In genomic region chrX:618761-619450, GRCh38 we compare ENCODE assay signal across 24 cellular contexts. TPM values are rescaled to one million over a fixed set of nuclear protein-coding genes. Genes with fewer than 3 reads are reported as not detected.
DNase-seq lines count a peak whose midpoint lies in the region; ATAC-seq and TF ChIP-seq lines count a peak whose summit lies in the region.
"Had no signal": no experiment of that assay in that cellular context is flagged by ENCODE, and none has a peak within 500 bp of the region (broad histone marks: within the 10 kb centered on the region; RNA-seq: fewer than 3 reads in every experiment).

No MANE protein-coding gene starts in this region.

- 15 to 51% (median 16%) methylated on average over 4 to 54 of the region's 54 CpGs for WGBS in spleen, 5 donors

- no peak for TF ChIP-seq POLR2A in spleen (IDR thresholded peaks at IDR 0.05)

- peaks cover 62% of the 10 kb centered on the region for H3K27me3 Mint-ChIP-seq in stimulated activated naive CD8-positive, alpha-beta T cell treated with anti-CD3 and anti-CD28 coated beads, Interleukin-15, amount 100 ng/mL, for 72 hours
- H3K27me3 Mint-ChIP-seq in glutamatergic neuron (ENCODE audit: unreplicated experiment): peaks cover 42% of the 10 kb centered on the region
- peaks cover 96% of the 10 kb centered on the region for H3K27me3 Mint-ChIP-seq in nephron progenitor cell (ENCODE audit: low read depth, poor library complexity)
- H3K27me3 Mint-ChIP-seq in CD4-positive, alpha-beta T cell: peaks cover 58% of the 10 kb centered on the region

- H3K27ac Mint-ChIP-seq in stimulated activated naive CD8-positive, alpha-beta T cell treated with anti-CD3 and anti-CD28 coated beads, Interleukin-15, amount 100 ng/mL, for 72 hours: no peak overlapping the region
- no peak overlapping the region for H3K27ac Mint-ChIP-seq in glutamatergic neuron (ENCODE audit: unreplicated experiment)
- no peak overlapping the region for H3K27ac Mint-ChIP-seq in nephron progenitor cell
- no peak overlapping the region for H3K27ac Mint-ChIP-seq in CD4-positive, alpha-beta T cell
- H3K27ac Mint-ChIP-seq: CD4-positive, CD25-positive, alpha-beta regulatory T cell had no signal

- peaks cover 13% of the 10 kb centered on the region for H3K4me1 Mint-ChIP-seq in stimulated activated naive CD8-positive, alpha-beta T cell treated with anti-CD3 and anti-CD28 coated beads, Interleukin-15, amount 100 ng/mL, for 72 hours
- H3K4me1 Mint-ChIP-seq in glutamatergic neuron (ENCODE audit: low read depth, unreplicated experiment) (peaks cover 26% of the 10 kb centered on the region), nephron progenitor cell (peaks cover 18% of the 10 kb centered on the region)
- peaks cover 6% of the 10 kb centered on the region for H3K4me1 Mint-ChIP-seq in CD4-positive, alpha-beta T cell (ENCODE audit: low read depth)

- ATAC-seq in stimulated activated naive CD8-positive, alpha-beta T cell treated with anti-CD3 and anti-CD28 coated beads, Interleukin-15, amount 100 ng/mL, for 72 hours: peak; percentile 29
- ATAC-seq in stimulated activated naive CD8-positive, alpha-beta T cell treated with anti-CD3 and anti-CD28 coated beads, Interleukin-15, Interleukin-2, amounts not matched to agents 100 U/mL and 50 U/mL, for 24 hours: no peak
- no peak for ATAC-seq in CD4-positive, alpha-beta T cell (ENCODE audit: poor library complexity)
- ATAC-seq: GM12878, PC-3 had no signal

- H3K4me1 ChIP-seq in spleen: peaks cover 0 to 7% (median 3%) of the 10 kb centered on the region in 6 donors

- DNase-seq in stimulated activated naive CD8-positive, alpha-beta T cell treated with anti-CD3 and anti-CD28 coated beads, Interleukin-15, amount 100 ng/mL, for 72 hours: no peak
- DNase-seq in stimulated activated naive CD8-positive, alpha-beta T cell treated with anti-CD3 and anti-CD28 coated beads, Interleukin-15, Interleukin-2, amounts not matched to agents 100 U/mL and 50 U/mL, for 24 hours: no peak
- DNase-seq in glutamatergic neuron (peak; percentile 65), mucosa of gallbladder (ENCODE audit: low spot score) (peak; percentile 8), hippocampal formation (lab: John Stamatoyannopoulos, UW) (no peak), spleen (no peak), nephron progenitor cell (no peak)
- DNase-seq in CD4-positive, alpha-beta T cell: no peak
- DNase-seq: 8988T; Calu3; CD4-positive, CD25-positive, alpha-beta regulatory T cell; GF-D8; GOT3; KG1; MV-4-11; NCI-H187; NCI-H2107; NCI-H510A treated with DMSO at 0.1 percent for 48 hours; NCI-H774; PC-3; RPMI8226; SHP77 treated with DMSO at 0.1 percent for 48 hours had no signal

- intact Hi-C loops in spleen (cut with DNase I; ENCODE audit: low total_unique reads): no loop called here
- intact Hi-C loops in CD4-positive, alpha-beta T cell (cut with DNase I, micrococcal nuclease): no loop called here

- H3K9me3 ChIP-seq in spleen: no peaks in the 10 kb centered on the region
- no peaks in the 10 kb centered on the region for H3K9me3 ChIP-seq in CD4-positive, alpha-beta T cell (ENCODE audit: control insufficient read depth, low read length)

- H3K9me3 Mint-ChIP-seq in stimulated activated naive CD8-positive, alpha-beta T cell treated with anti-CD3 and anti-CD28 coated beads, Interleukin-15, amount 100 ng/mL, for 72 hours: peaks cover 0 to 7% of the 10 kb centered on the region in 2 donors
- H3K9me3 Mint-ChIP-seq in glutamatergic neuron (ENCODE audit: unreplicated experiment) (peaks cover 17% of the 10 kb centered on the region), nephron progenitor cell (no peaks in the 10 kb centered on the region)
- no peaks in the 10 kb centered on the region for H3K9me3 Mint-ChIP-seq in CD4-positive, alpha-beta T cell

- POLR2A ChIA-PET in CD4-positive, alpha-beta T cell (lab: Charles Lee): no interaction called here

- no peaks in the 10 kb centered on the region for H3K36me3 ChIP-seq in spleen

- no peak overlapping the region for H3K4me3 Mint-ChIP-seq in stimulated activated naive CD8-positive, alpha-beta T cell treated with anti-CD3 and anti-CD28 coated beads, Interleukin-15, amount 100 ng/mL, for 72 hours
- peak overlapping the region; percentile 90 for H3K4me3 Mint-ChIP-seq in glutamatergic neuron (ENCODE audit: unreplicated experiment)
- H3K4me3 Mint-ChIP-seq in nephron progenitor cell: no peak overlapping the region
- H3K4me3 Mint-ChIP-seq in CD4-positive, alpha-beta T cell: no peak overlapping the region
- H3K4me3 Mint-ChIP-seq: CD4-positive, CD25-positive, alpha-beta regulatory T cell had no signal

- H3K27me3 ChIP-seq in spleen (replicated peaks in 1 of 7): peaks cover 0 to 86% (median 27%) of the 10 kb centered on the region in 7 donors
- peaks cover 25% of the 10 kb centered on the region for H3K27me3 ChIP-seq in CD4-positive, alpha-beta T cell (ENCODE audit: control insufficient read depth, insufficient read depth, low read length)

- peaks cover 13% of the 10 kb centered on the region for H3K36me3 Mint-ChIP-seq in glutamatergic neuron (ENCODE audit: unreplicated experiment)
- no peaks in the 10 kb centered on the region for H3K36me3 Mint-ChIP-seq in nephron progenitor cell (ENCODE audit: low read depth)
- H3K36me3 Mint-ChIP-seq in CD4-positive, alpha-beta T cell (ENCODE audit: low read depth): no peaks in the 10 kb centered on the region

- no peak overlapping the region for H3K4me3 ChIP-seq in spleen
- H3K4me3 ChIP-seq: GM12878 had no signal

- no peak overlapping the region for H3K27ac ChIP-seq in spleen
- H3K27ac ChIP-seq in CD4-positive, alpha-beta T cell (ENCODE audit: low read depth, low read length): no peak overlapping the region

- TF ChIP-seq CTCF in glutamatergic neuron (IDR thresholded peaks at IDR 0.05; ENCODE audit: partially characterized antibody, unreplicated experiment) (no peak), spleen (IDR thresholded peaks at IDR 0.05 in 8 of 11, conservative IDR thresholded peaks at IDR 0.05 in 3 of 11) (no peak), nephron progenitor cell (IDR thresholded peaks at IDR 0.05) (no peak)
- no peak for TF ChIP-seq CTCF in CD4-positive, alpha-beta T cell (IDR thresholded peaks at IDR 0.05)

- CTCF ChIA-PET in CD4-positive, alpha-beta T cell (lab: Charles Lee): no interaction called here

RNA-seq across cellular contexts. Expression of gene SHOX, which starts 11.7 kb away (rescaled TPM):
- 0.22 TPM for total RNA-seq in glutamatergic neuron (ENCODE audit: unreplicated experiment)
- not detected for total RNA-seq in mucosa of gallbladder
- total RNA-seq in spleen: not detected
- not detected for polyA plus RNA-seq in spleen
- not detected for total RNA-seq in CD4-positive, alpha-beta T cell
- total RNA-seq: Calu3; CD4-positive, CD25-positive, alpha-beta regulatory T cell; GM12878; PC-3 had no signal
- polyA plus RNA-seq: AG04450; CD4-positive, CD25-positive, alpha-beta regulatory T cell had no signal

Comparison
In these comparisons a context has a peak if more than half of its experiments do, and no peak if none do; other contexts are left out.
1. DNase-seq: peak in glutamatergic neuron (single experiment) and mucosa of gallbladder (single experiment); none in stimulated activated naive CD8-positive, alpha-beta T cell treated with anti-CD3 and anti-CD28 coated beads, Interleukin-15, amount 100 ng/mL, for 72 hours (0 of 2), stimulated activated naive CD8-positive, alpha-beta T cell treated with anti-CD3 and anti-CD28 coated beads, Interleukin-15, Interleukin-2, amounts not matched to agents 100 U/mL and 50 U/mL, for 24 hours (single experiment), hippocampal formation (0 of 2), spleen (single experiment), nephron progenitor cell (single experiment) and CD4-positive, alpha-beta T cell (0 of 10).